In the genomic region with DNA sequence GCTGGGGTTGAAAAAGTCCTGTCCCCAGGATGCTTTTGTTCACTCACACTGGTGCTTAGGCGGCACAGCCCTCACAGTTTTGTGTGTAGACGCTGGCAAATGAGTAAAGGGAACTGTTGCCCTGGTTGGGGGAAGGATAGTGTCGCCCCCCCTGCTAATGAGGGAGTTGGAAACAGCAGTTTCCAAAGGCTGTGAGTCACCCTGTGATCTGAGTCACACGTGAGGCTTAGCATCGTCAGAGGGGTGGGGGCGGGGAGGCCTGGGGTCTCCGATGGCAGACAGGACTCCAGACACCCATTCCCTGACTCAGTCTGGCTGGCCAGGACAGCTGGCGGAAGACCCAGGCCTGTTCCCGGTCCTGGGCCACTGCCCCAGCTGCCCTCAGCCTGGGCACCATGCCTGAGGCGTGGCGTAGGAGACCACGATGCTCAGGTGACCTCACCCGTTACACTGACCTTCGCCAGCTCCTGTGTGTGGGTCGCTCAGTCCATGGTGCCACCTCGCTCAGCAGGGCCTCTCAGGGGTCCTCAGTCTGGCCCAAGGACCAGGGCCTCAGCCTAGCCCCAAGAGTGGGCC, we compare ENCODE assay signal across 1 cellular context.
TF ChIP-seq lines count a peak whose summit lies in the region.

No MANE protein-coding gene starts in this region.

TF ChIP-seq in K562, 482 proteins besides CTCF, POLR2A, EP300 and RAD21 (continued from another document and continues in another):
- TF ChIP-seq JUN (IDR thresholded peaks at IDR 0.05; ENCODE audit: borderline replicate concordance, low read depth, low read length) (peak; percentile 81), JUN (CRISPR knock-in tag; IDR thresholded peaks at IDR 0.05; ENCODE audit: borderline replicate concordance) (no peak), CREBBP (IDR thresholded peaks at IDR 0.05; ENCODE audit: low read depth, low read length) (no peak), LEF1 (IDR thresholded peaks at IDR 0.05) (peak; percentile 49; the same call in 1 of the 2 replicates), ZNF316 (IDR thresholded peaks at IDR 0.05) (no peak), ZBTB8A (IDR thresholded peaks at IDR 0.05; ENCODE audit: partially characterized antibody) (no peak), ZNF589 (CRISPR knock-in tag; IDR thresholded peaks at IDR 0.05; ENCODE audit: low read depth) (0 out of 2 replicates have a peak, but pooled peaks have one; percentile 29), MBD2 (IDR thresholded peaks at IDR 0.05; ENCODE audit: borderline replicate concordance, low read depth) (0 out of 2 replicates have a peak, but pooled peaks have one; percentile 34), ZKSCAN1 (IDR thresholded peaks at IDR 0.05; ENCODE audit: low read depth, low read length) (no peak), SPI1 (IDR thresholded peaks at IDR 0.05; ENCODE audit: borderline replicate concordance, low read depth, low read length) (0 out of 2 replicates have a peak, but pooled peaks have one; percentile 19), GABPA (tag; conservative IDR thresholded peaks at IDR 0.05; ENCODE audit: low read depth) (no peak), CREB1 (IDR thresholded peaks at IDR 0.05) (no peak; the same call in 1 of the 2 replicates), CREB1 (CRISPR knock-in tag; IDR thresholded peaks at IDR 0.05) (peak; percentile 49; the same call in 1 of the 2 replicates), SMARCE1 (IDR thresholded peaks at IDR 0.05) (peak; percentile 80), RBM15 (IDR thresholded peaks at IDR 0.05; ENCODE audit: insufficient read depth, low read length) (no peak), TCF7L2 (IDR thresholded peaks at IDR 0.05; ENCODE audit: low read depth, low read length) (no peak), MIER1 (IDR thresholded peaks at IDR 0.05; ENCODE audit: low read depth) (no peak), ZNF79 (CRISPR knock-in tag; IDR thresholded peaks at IDR 0.05; ENCODE audit: low read depth) (no peak), POLR2G (IDR thresholded peaks at IDR 0.05; ENCODE audit: low read depth, low read length) (0 out of 2 replicates have a peak, but pooled peaks have one; percentile 34), ARID1B (IDR thresholded peaks at IDR 0.05) (peak; percentile 59; the same call in 1 of the 2 replicates)
- TF ChIP-seq, protein P1, sequence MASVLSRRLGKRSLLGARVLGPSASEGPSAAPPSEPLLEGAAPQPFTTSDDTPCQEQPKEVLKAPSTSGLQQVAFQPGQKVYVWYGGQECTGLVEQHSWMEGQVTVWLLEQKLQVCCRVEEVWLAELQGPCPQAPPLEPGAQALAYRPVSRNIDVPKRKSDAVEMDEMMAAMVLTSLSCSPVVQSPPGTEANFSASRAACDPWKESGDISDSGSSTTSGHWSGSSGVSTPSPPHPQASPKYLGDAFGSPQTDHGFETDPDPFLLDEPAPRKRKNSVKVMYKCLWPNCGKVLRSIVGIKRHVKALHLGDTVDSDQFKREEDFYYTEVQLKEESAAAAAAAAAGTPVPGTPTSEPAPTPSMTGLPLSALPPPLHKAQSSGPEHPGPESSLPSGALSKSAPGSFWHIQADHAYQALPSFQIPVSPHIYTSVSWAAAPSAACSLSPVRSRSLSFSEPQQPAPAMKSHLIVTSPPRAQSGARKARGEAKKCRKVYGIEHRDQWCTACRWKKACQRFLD (CRISPR knock-in tag; IDR thresholded peaks at IDR 0.05), result peak; percentile 56; the same call in 1 of the 2 replicates
- TF ChIP-seq, protein P2, sequence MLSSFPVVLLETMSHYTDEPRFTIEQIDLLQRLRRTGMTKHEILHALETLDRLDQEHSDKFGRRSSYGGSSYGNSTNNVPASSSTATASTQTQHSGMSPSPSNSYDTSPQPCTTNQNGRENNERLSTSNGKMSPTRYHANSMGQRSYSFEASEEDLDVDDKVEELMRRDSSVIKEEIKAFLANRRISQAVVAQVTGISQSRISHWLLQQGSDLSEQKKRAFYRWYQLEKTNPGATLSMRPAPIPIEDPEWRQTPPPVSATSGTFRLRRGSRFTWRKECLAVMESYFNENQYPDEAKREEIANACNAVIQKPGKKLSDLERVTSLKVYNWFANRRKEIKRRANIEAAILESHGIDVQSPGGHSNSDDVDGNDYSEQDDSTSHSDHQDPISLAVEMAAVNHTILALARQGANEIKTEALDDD (IDR thresholded peaks at IDR 0.05), result 0 out of 2 replicates have a peak, but pooled peaks have one; percentile 28
- TF ChIP-seq, protein P3, sequence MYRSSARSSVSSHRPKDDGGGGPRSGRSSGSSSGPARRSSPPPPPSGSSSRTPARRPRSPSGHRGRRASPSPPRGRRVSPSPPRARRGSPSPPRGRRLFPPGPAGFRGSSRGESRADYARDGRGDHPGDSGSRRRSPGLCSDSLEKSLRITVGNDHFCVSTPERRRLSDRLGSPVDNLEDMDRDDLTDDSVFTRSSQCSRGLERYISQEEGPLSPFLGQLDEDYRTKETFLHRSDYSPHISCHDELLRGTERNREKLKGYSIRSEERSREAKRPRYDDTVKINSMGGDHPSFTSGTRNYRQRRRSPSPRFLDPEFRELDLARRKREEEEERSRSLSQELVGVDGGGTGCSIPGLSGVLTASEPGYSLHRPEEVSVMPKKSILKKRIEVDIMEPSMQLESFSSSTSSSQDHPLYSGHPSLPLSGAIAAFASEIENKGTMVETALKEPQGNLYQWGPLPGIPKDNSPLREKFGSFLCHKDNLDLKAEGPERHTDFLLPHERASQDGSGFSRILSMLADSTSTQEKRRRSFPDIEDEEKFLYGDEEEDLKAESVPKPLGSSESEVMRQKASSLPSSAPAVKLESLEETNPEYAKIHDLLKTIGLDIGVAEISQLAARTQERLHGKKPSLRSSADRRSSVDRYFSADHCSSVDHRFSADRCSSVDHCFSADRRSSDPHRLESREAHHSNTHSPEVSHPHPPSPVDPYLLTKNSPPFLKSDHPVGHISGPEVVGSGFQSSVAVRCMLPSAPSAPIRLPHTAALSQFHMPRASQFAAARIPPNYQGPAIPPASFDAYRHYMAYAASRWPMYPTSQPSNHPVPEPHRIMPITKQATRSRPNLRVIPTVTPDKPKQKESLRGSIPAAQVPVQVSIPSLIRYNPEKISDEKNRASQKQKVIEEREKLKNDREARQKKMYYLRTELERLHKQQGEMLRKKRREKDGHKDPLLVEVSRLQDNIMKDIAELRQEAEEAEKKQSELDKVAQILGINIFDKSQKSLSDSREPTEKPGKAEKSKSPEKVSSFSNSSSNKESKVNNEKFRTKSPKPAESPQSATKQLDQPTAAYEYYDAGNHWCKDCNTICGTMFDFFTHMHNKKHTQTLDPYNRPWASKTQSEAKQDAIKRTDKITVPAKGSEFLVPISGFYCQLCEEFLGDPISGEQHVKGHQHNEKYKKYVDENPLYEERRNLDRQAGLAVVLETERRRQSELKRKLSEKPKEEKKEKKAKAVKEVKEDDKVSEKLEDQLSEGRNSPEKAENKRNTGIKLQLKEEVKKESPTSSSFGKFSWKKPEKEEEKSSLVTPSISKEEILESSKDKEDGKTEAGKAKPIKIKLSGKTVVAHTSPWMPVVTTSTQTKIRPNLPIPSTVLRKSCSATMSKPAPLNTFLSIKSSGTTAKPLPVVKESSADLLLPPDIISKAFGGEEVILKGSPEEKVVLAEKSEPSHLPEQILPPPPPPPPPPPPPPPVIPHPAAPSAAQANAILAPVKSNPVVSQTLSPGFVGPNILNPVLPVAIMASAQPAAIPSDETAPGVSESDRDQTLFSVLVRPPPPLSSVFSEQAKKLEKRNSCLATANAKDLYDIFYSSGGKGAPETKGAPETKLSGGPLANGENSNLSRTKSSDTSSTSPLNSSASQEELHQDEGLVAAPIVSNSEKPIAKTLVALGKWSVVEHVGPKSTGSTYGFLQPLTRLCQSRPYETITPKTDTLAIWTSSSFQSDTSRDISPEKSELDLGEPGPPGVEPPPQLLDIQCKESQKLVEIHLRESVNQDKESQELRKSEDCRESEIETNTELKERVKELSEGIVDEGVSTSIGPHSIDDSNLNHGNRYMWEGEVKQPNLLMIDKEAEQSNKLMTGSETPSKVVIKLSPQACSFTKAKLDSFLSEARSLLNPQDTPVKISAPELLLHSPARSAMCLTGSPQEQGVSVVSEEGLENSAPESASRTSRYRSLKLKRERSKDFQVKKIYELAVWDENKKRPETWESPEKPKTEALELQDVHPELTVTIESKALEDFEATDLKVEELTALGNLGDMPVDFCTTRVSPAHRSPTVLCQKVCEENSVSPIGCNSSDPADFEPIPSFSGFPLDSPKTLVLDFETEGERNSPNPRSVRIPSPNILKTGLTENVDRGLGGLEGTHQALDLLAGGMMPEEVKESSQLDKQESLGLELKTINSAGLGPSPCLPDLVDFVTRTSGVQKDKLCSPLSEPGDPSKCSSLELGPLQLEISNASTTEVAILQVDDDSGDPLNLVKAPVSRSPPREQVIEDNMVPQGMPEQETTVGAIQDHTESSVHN (IDR thresholded peaks at IDR 0.05; ENCODE audit: borderline replicate concordance in 1 of 2, low read depth in 1 of 2), result no peak
- TF ChIP-seq, protein P4, sequence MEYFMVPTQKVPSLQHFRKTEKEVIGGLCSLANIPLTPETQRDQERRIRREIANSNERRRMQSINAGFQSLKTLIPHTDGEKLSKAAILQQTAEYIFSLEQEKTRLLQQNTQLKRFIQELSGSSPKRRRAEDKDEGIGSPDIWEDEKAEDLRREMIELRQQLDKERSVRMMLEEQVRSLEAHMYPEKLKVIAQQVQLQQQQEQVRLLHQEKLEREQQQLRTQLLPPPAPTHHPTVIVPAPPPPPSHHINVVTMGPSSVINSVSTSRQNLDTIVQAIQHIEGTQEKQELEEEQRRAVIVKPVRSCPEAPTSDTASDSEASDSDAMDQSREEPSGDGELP (CRISPR knock-in tag; IDR thresholded peaks at IDR 0.05; ENCODE audit: borderline replicate concordance), result 0 out of 2 replicates have a peak, but pooled peaks have one; percentile 22
- TF ChIP-seq, protein P5, sequence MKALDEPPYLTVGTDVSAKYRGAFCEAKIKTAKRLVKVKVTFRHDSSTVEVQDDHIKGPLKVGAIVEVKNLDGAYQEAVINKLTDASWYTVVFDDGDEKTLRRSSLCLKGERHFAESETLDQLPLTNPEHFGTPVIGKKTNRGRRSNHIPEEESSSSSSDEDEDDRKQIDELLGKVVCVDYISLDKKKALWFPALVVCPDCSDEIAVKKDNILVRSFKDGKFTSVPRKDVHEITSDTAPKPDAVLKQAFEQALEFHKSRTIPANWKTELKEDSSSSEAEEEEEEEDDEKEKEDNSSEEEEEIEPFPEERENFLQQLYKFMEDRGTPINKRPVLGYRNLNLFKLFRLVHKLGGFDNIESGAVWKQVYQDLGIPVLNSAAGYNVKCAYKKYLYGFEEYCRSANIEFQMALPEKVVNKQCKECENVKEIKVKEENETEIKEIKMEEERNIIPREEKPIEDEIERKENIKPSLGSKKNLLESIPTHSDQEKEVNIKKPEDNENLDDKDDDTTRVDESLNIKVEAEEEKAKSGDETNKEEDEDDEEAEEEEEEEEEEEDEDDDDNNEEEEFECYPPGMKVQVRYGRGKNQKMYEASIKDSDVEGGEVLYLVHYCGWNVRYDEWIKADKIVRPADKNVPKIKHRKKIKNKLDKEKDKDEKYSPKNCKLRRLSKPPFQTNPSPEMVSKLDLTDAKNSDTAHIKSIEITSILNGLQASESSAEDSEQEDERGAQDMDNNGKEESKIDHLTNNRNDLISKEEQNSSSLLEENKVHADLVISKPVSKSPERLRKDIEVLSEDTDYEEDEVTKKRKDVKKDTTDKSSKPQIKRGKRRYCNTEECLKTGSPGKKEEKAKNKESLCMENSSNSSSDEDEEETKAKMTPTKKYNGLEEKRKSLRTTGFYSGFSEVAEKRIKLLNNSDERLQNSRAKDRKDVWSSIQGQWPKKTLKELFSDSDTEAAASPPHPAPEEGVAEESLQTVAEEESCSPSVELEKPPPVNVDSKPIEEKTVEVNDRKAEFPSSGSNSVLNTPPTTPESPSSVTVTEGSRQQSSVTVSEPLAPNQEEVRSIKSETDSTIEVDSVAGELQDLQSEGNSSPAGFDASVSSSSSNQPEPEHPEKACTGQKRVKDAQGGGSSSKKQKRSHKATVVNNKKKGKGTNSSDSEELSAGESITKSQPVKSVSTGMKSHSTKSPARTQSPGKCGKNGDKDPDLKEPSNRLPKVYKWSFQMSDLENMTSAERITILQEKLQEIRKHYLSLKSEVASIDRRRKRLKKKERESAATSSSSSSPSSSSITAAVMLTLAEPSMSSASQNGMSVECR (CRISPR knock-in tag; IDR thresholded peaks at IDR 0.05), result no peak
- TF ChIP-seq, protein P6, sequence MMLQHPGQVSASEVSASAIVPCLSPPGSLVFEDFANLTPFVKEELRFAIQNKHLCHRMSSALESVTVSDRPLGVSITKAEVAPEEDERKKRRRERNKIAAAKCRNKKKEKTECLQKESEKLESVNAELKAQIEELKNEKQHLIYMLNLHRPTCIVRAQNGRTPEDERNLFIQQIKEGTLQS (IDR thresholded peaks at IDR 0.05), result peak; percentile 92
- TF ChIP-seq, protein P6 (CRISPR knock-in tag; conservative IDR thresholded peaks at IDR 0.05), result no peak
- TF ChIP-seq, protein P7, sequence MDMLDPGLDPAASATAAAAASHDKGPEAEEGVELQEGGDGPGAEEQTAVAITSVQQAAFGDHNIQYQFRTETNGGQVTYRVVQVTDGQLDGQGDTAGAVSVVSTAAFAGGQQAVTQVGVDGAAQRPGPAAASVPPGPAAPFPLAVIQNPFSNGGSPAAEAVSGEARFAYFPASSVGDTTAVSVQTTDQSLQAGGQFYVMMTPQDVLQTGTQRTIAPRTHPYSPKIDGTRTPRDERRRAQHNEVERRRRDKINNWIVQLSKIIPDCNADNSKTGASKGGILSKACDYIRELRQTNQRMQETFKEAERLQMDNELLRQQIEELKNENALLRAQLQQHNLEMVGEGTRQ (CRISPR knock-in tag; IDR thresholded peaks at IDR 0.05), result no peak; the same call in 1 of the 2 replicates
- TF ChIP-seq, protein P8, sequence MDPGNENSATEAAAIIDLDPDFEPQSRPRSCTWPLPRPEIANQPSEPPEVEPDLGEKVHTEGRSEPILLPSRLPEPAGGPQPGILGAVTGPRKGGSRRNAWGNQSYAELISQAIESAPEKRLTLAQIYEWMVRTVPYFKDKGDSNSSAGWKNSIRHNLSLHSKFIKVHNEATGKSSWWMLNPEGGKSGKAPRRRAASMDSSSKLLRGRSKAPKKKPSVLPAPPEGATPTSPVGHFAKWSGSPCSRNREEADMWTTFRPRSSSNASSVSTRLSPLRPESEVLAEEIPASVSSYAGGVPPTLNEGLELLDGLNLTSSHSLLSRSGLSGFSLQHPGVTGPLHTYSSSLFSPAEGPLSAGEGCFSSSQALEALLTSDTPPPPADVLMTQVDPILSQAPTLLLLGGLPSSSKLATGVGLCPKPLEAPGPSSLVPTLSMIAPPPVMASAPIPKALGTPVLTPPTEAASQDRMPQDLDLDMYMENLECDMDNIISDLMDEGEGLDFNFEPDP (CRISPR knock-in tag; IDR thresholded peaks at IDR 0.05), result no peak
- TF ChIP-seq, protein P9, sequence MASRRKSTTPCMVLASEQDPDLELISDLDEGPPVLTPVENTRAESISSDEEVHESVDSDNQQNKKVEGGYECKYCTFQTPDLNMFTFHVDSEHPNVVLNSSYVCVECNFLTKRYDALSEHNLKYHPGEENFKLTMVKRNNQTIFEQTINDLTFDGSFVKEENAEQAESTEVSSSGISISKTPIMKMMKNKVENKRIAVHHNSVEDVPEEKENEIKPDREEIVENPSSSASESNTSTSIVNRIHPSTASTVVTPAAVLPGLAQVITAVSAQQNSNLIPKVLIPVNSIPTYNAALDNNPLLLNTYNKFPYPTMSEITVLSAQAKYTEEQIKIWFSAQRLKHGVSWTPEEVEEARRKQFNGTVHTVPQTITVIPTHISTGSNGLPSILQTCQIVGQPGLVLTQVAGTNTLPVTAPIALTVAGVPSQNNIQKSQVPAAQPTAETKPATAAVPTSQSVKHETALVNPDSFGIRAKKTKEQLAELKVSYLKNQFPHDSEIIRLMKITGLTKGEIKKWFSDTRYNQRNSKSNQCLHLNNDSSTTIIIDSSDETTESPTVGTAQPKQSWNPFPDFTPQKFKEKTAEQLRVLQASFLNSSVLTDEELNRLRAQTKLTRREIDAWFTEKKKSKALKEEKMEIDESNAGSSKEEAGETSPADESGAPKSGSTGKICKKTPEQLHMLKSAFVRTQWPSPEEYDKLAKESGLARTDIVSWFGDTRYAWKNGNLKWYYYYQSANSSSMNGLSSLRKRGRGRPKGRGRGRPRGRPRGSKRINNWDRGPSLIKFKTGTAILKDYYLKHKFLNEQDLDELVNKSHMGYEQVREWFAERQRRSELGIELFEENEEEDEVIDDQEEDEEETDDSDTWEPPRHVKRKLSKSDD (conservative IDR thresholded peaks at IDR 0.05; ENCODE audit: low read length), result no peak
